Comparison of ENCODE assay signal across 12 cellular contexts in genomic region chrX:111164728-111165127, GRCh38.
DNase-seq lines count a peak whose midpoint lies in the region; ATAC-seq, FAIRE-seq and TF ChIP-seq lines count a peak whose summit lies in the region.
"Had no signal": no experiment of that assay in that cellular context is flagged by ENCODE, and none has a peak within 500 bp of the region (broad histone marks: within the 10 kb centered on the region; RNA-seq: fewer than 3 reads in every experiment).

No MANE protein-coding gene starts in this region.

- no peak overlapping the region for H3K27ac Mint-ChIP-seq in naive thymus-derived CD4-positive, alpha-beta T cell

- no peaks in the 10 kb centered on the region for H3K36me3 Mint-ChIP-seq in naive thymus-derived CD4-positive, alpha-beta T cell

- no peaks in the 10 kb centered on the region for H3K79me2 ChIP-seq in PC-3 (ENCODE audit: low read length)

- POLR2A ChIA-PET in A549 (lab: Yijun Ruan, JAX): no interaction called here
- POLR2A ChIA-PET in PC-3 (lab: Charles Lee; ENCODE audit: unreplicated experiment): no interaction called here
- POLR2A ChIA-PET in naive thymus-derived CD4-positive, alpha-beta T cell (lab: Charles Lee): no interaction called here

- no peak overlapping the region for H3K27ac ChIP-seq in A549
- no peak overlapping the region for H3K27ac ChIP-seq in PC-3 (ENCODE audit: low read length)
- no peak overlapping the region for H3K27ac ChIP-seq in esophagus muscularis mucosa (replicated peaks in 1 of 4)
- no peak overlapping the region for H3K27ac ChIP-seq in naive thymus-derived CD4-positive, alpha-beta T cell (ENCODE audit: low read depth, low read length)
- H3K27ac ChIP-seq: epithelial cell of prostate, SJSA1 had no signal

- no peaks in the 10 kb centered on the region for H3K4me1 ChIP-seq in A549
- no peaks in the 10 kb centered on the region for H3K4me1 ChIP-seq in PC-3 (ENCODE audit: insufficient read depth, low read length)
- no peaks in the 10 kb centered on the region for H3K4me1 ChIP-seq in esophagus muscularis mucosa
- no peaks in the 10 kb centered on the region for H3K4me1 ChIP-seq in naive thymus-derived CD4-positive, alpha-beta T cell (ENCODE audit: control insufficient read depth in 2 of 2, insufficient read depth in 2 of 2, low read length in 2 of 2)
- H3K4me1 ChIP-seq: SJSA1 had no signal

- ATAC-seq in A549 (peak in 1 of 2 experiments; percentile 30; a peak in 1 of 6 replicates), PC-3 (no peak), HG03520 (IDR thresholded peaks at IDR 0.05; ENCODE audit: unreplicated experiment) (no peak)
- ATAC-seq in naive thymus-derived CD4-positive, alpha-beta T cell: no peak

- H3K4me3 Mint-ChIP-seq in naive thymus-derived CD4-positive, alpha-beta T cell: no peak overlapping the region

- peaks cover 0 to 5% (median 0%) of the 10 kb centered on the region in 5 donors for H3K27me3 Mint-ChIP-seq in naive thymus-derived CD4-positive, alpha-beta T cell

- peak in 1 of 2 experiments; percentile 8 for DNase-seq in A549 (ENCODE audit: low read depth in 1 of 2, low spot score in 1 of 2)
- DNase-seq in PC-3: peak; percentile 19
- peak; percentile 18 for DNase-seq in fibroblast of villous mesenchyme (ENCODE audit: low read depth)
- DNase-seq in esophagus muscularis mucosa (ENCODE audit: extremely low spot score): no peak
- DNase-seq in activated CD4-positive, alpha-beta T cell treated with anti-CD3 and anti-CD28 coated beads for 48 hours: no peak
- DNase-seq in naive thymus-derived CD4-positive, alpha-beta T cell: no peak
- DNase-seq: DND-41; stimulated activated CD4-positive, alpha-beta T cell treated with anti-CD3 and anti-CD28 coated beads, Interleukin-4, amount 100 ng/mL, for 1 hour had no signal

- TF ChIP-seq EP300 in A549 (IDR thresholded peaks at IDR 0.05): no peak
- TF ChIP-seq EP300 in esophagus muscularis mucosa (IDR thresholded peaks at IDR 0.05): no peak

- H3K36me3 ChIP-seq in PC-3 (ENCODE audit: low read depth, low read length): no peaks in the 10 kb centered on the region
- H3K36me3 ChIP-seq in esophagus muscularis mucosa: no peaks in the 10 kb centered on the region
- H3K36me3 ChIP-seq in naive thymus-derived CD4-positive, alpha-beta T cell (ENCODE audit: control insufficient read depth in 2 of 3, insufficient read depth in 3 of 3, low read length in 3 of 3): no peaks in the 10 kb centered on the region
- H3K36me3 ChIP-seq: SJSA1 had no signal

- H4K20me1 ChIP-seq in PC-3 (ENCODE audit: low read length): no peaks in the 10 kb centered on the region

- H3K4me3 ChIP-seq in A549 (no peak overlapping the region), PC-3 (ENCODE audit: low read length) (no peak overlapping the region), fibroblast of villous mesenchyme (ENCODE audit: low read depth, low read length) (no peak overlapping the region), esophagus muscularis mucosa (no peak overlapping the region)
- H3K4me3 ChIP-seq in naive thymus-derived CD4-positive, alpha-beta T cell (ENCODE audit: low read length): no peak overlapping the region
- H3K4me3 ChIP-seq: SJSA1 had no signal

- H3K9ac ChIP-seq in PC-3 (ENCODE audit: low read length): no peak overlapping the region

- TF ChIP-seq POLR2A in A549 (IDR thresholded peaks at IDR 0.05; ENCODE audit: low read length) (no peak), esophagus muscularis mucosa (IDR thresholded peaks at IDR 0.05; ENCODE audit: low read depth) (no peak)

- H3F3A ChIP-seq in PC-3 (ENCODE audit: low read length, unreplicated experiment): no peaks in the 10 kb centered on the region

- intact Hi-C loops in PC-3 (cut with micrococcal nuclease): loop anchor here (1.0 to 10.0 kb wide), 2 partner anchors 80 to 280 kb away; no protein-coding TSS in a partner anchor
- intact Hi-C loops in esophagus muscularis mucosa (cut with DNase I): loop anchor here (10.0 kb wide), 1 partner anchor 280 kb away; no protein-coding TSS in a partner anchor
- intact Hi-C loops in naive thymus-derived CD4-positive, alpha-beta T cell (cut with micrococcal nuclease): no loop called here

- CTCF ChIA-PET in A549 (lab: Yijun Ruan, JAX): no interaction called here
- CTCF ChIA-PET in PC-3 (lab: Charles Lee): no interaction called here
- CTCF ChIA-PET in naive thymus-derived CD4-positive, alpha-beta T cell (lab: Charles Lee): no interaction called here

- TF ChIP-seq RAD21 in A549 (conservative IDR thresholded peaks at IDR 0.05 in 1 of 2, IDR thresholded peaks at IDR 0.05 in 1 of 2): no peak

- no peak overlapping the region for H3K4me2 ChIP-seq in A549
- H3K4me2 ChIP-seq in PC-3 (ENCODE audit: low read length): no peak overlapping the region

- BruUV-seq in PC-3 (replicated peaks; lab: Mats Ljungman, UMichigan): no TSS peak

- no peak overlapping the region for H2AFZ ChIP-seq in PC-3 (ENCODE audit: low read length)

- H3K27me3 ChIP-seq in PC-3 (ENCODE audit: low read length): no peaks in the 10 kb centered on the region
- no peaks in the 10 kb centered on the region for H3K27me3 ChIP-seq in esophagus muscularis mucosa
- H3K27me3 ChIP-seq in naive thymus-derived CD4-positive, alpha-beta T cell (ENCODE audit: control insufficient read depth in 2 of 2, insufficient read depth in 2 of 2, low read length in 2 of 2): no peaks in the 10 kb centered on the region
- H3K27me3 ChIP-seq: SJSA1 had no signal

- TF ChIP-seq CTCF in A549 (IDR thresholded peaks at IDR 0.05): peak; percentile 20; the same call in 1 of the 3 replicates
- TF ChIP-seq CTCF in GM12873 (IDR thresholded peaks at IDR 0.05; ENCODE audit: insufficient read depth, low read depth, low read length, missing control alignments): peak; percentile 38
- peak; percentile 47 for TF ChIP-seq CTCF in PC-3 (conservative IDR thresholded peaks at IDR 0.05; ENCODE audit: low read depth, low read length)
- TF ChIP-seq CTCF in fibroblast of villous mesenchyme (IDR thresholded peaks at IDR 0.05; ENCODE audit: insufficient read depth, low read depth, low read length): peak; percentile 47
- TF ChIP-seq CTCF in esophagus muscularis mucosa (IDR thresholded peaks at IDR 0.05): peak in 1 of 3 experiments; percentile 16

- FAIRE-seq in A549 (lab: Jason Lieb, UNC): no peak

- no peaks in the 10 kb centered on the region for H3K9me2 ChIP-seq in PC-3 (replicated peaks; ENCODE audit: low read length)

- no peaks in the 10 kb centered on the region for H3K9me3 Mint-ChIP-seq in naive thymus-derived CD4-positive, alpha-beta T cell

- H3K4me1 Mint-ChIP-seq in naive thymus-derived CD4-positive, alpha-beta T cell: no peaks in the 10 kb centered on the region

- WGBS in A549 (ENCODE audit: missing lambda C conversion rate): 5% methylated on average over 3 of the region's 3 CpGs
- 31% methylated on average over 3 of the region's 3 CpGs for WGBS in esophagus muscularis mucosa

- no peaks in the 10 kb centered on the region for H3K9me3 ChIP-seq in A549
- H3K9me3 ChIP-seq in PC-3 (ENCODE audit: low read length): no peaks in the 10 kb centered on the region
- H3K9me3 ChIP-seq in esophagus muscularis mucosa: no peaks in the 10 kb centered on the region
- H3K9me3 ChIP-seq in naive thymus-derived CD4-positive, alpha-beta T cell (ENCODE audit: control insufficient read depth in 2 of 3, low read length in 3 of 3): no peaks in the 10 kb centered on the region
- H3K9me3 ChIP-seq: SJSA1 had no signal

TF ChIP-seq in A549, 52 proteins besides CTCF, POLR2A, EP300 and RAD21:
- TF ChIP-seq, protein P1, sequence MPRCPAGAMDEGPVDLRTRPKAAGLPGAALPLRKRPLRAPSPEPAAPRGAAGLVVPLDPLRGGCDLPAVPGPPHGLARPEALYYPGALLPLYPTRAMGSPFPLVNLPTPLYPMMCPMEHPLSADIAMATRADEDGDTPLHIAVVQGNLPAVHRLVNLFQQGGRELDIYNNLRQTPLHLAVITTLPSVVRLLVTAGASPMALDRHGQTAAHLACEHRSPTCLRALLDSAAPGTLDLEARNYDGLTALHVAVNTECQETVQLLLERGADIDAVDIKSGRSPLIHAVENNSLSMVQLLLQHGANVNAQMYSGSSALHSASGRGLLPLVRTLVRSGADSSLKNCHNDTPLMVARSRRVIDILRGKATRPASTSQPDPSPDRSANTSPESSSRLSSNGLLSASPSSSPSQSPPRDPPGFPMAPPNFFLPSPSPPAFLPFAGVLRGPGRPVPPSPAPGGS (IDR thresholded peaks at IDR 0.05): no peak
- TF ChIP-seq MYC (IDR thresholded peaks at IDR 0.05; ENCODE audit: borderline replicate concordance, low read length) (no peak), TFCP2L1 (CRISPR knock-in tag; IDR thresholded peaks at IDR 0.05) (no peak), FOSL2 (IDR thresholded peaks at IDR 0.05) (no peak), FOSL2 (CRISPR knock-in tag; IDR thresholded peaks at IDR 0.05) (no peak), GATA3 (IDR thresholded peaks at IDR 0.05; ENCODE audit: borderline replicate concordance) (no peak), RNF2 (IDR thresholded peaks at IDR 0.05; ENCODE audit: borderline replicate concordance, low read depth) (no peak), JUNB (IDR thresholded peaks at IDR 0.05) (no peak), HDAC2 (IDR thresholded peaks at IDR 0.05) (no peak), ZSCAN20 (CRISPR knock-in tag; IDR thresholded peaks at IDR 0.05) (no peak), CHD2 (IDR thresholded peaks at IDR 0.05; ENCODE audit: low read length, partially characterized antibody) (no peak), PHF8 (IDR thresholded peaks at IDR 0.05; ENCODE audit: borderline replicate concordance, low read depth) (no peak), HOXA7 (CRISPR knock-in tag; IDR thresholded peaks at IDR 0.05) (no peak), RFX5 (IDR thresholded peaks at IDR 0.05) (no peak)
- TF ChIP-seq, protein P2, sequence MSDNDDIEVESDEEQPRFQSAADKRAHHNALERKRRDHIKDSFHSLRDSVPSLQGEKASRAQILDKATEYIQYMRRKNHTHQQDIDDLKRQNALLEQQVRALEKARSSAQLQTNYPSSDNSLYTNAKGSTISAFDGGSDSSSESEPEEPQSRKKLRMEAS (IDR thresholded peaks at IDR 0.05): no peak

Comparison
In these comparisons a context has a peak if more than half of its experiments do, and no peak if none do; other contexts are left out.
1. DNase-seq: peak in PC-3 (single experiment) and fibroblast of villous mesenchyme (single experiment); none in esophagus muscularis mucosa (single experiment), activated CD4-positive, alpha-beta T cell treated with anti-CD3 and anti-CD28 coated beads for 48 hours (single experiment) and naive thymus-derived CD4-positive, alpha-beta T cell (0 of 9).
2. intact Hi-C loops: an anchor here in PC-3 (1.0 to 10.0 kb wide) and esophagus muscularis mucosa (10.0 kb wide); none called in naive thymus-derived CD4-positive, alpha-beta T cell.